In genomic region chr3:106208979-106209378, GRCh38 we compare ENCODE assay signal across 13 cellular contexts.
DNase-seq lines count a peak whose midpoint lies in the region; ATAC-seq and TF ChIP-seq lines count a peak whose summit lies in the region.
"Had no signal": no experiment of that assay in that cellular context is flagged by ENCODE, and none has a peak within 500 bp of the region (broad histone marks: within the 10 kb centered on the region; RNA-seq: fewer than 3 reads in every experiment).

No MANE protein-coding gene starts in this region.

- no peak overlapping the region for H3K4me3 Mint-ChIP-seq in activated naive CD4-positive, alpha-beta T cell treated with anti-CD3 and anti-CD28 coated beads, Interleukin-2, amount 10 ng/mL, durations not matched to agents 7 days and 5 days
- H3K4me3 Mint-ChIP-seq: GM23338 had no signal

- CTCF ChIA-PET in activated naive CD4-positive, alpha-beta T cell treated with anti-CD3 and anti-CD28 coated beads, Interleukin-2, amount 10 ng/mL, durations not matched to agents 7 days and 5 days (lab: Charles Lee), result interaction anchor here (1.0 kb wide), 1 partner anchor 30 kb away, joined by 3 read pairs; no protein-coding TSS in a partner anchor

- H3K27ac ChIP-seq in psoas muscle, result no peak overlapping the region
- H3K27ac ChIP-seq: stomach had no signal

- peak; percentile 27 for DNase-seq in activated naive CD4-positive, alpha-beta T cell treated with anti-CD3 and anti-CD28 coated beads, Interleukin-2, amount 10 ng/mL, durations not matched to agents 7 days and 5 days
- no peak for DNase-seq in activated naive CD4-positive, alpha-beta T cell treated with anti-CD3 and anti-CD28 coated beads, Interleukin-2, amount 50 U/mL, for 72 hours (ENCODE audit: low spot score in 2 of 2)
- DNase-seq in NCI-H460 (ENCODE audit: extremely low read depth, low read depth), result peak; percentile 41
- peak; percentile 28 for DNase-seq in dermis blood vessel endothelial cell
- DNase-seq in psoas muscle, result no peak
- no peak for DNase-seq in NCI-H2227 treated with DMSO at 0.1 percent for 48 hours (lab: John Stamatoyannopoulos, UW)
- DNase-seq: CD4-positive, alpha-beta memory T cell; midbrain; NCI-H226; stomach had no signal

- peak; percentile 30 for TF ChIP-seq CTCF in psoas muscle (IDR thresholded peaks at IDR 0.05)

- no peak overlapping the region for H3K4me3 ChIP-seq in psoas muscle
- H3K4me3 ChIP-seq: GM23338, stomach had no signal

- H3K36me3 Mint-ChIP-seq in activated naive CD4-positive, alpha-beta T cell treated with anti-CD3 and anti-CD28 coated beads, Interleukin-2, amount 10 ng/mL, durations not matched to agents 7 days and 5 days, result peaks cover 23% of the 10 kb centered on the region
- H3K36me3 Mint-ChIP-seq in activated naive CD4-positive, alpha-beta T cell treated with anti-CD3 and anti-CD28 coated beads, Interleukin-2, amount 50 U/mL, for 72 hours, result peaks cover 5 to 24% of the 10 kb centered on the region in 2 donors
- H3K36me3 Mint-ChIP-seq: CD4-positive, alpha-beta memory T cell had no signal

- no peaks in the 10 kb centered on the region for H3K9me3 ChIP-seq in psoas muscle
- H3K9me3 ChIP-seq: stomach had no signal

- peaks cover 27% of the 10 kb centered on the region for H3K4me1 ChIP-seq in psoas muscle
- H3K4me1 ChIP-seq: stomach had no signal

- 35 to 56% (median 41%) methylated on average over 2 of the region's 2 CpGs for WGBS in psoas muscle, 3 donors

- H3K36me3 ChIP-seq in psoas muscle (ENCODE audit: insufficient read depth in 1 of 2, low read depth in 1 of 2), result no peaks in the 10 kb centered on the region
- H3K36me3 ChIP-seq: stomach had no signal

- intact Hi-C loops in psoas muscle (cut with DNase I), result no loop called here

- H3K4me1 Mint-ChIP-seq in activated naive CD4-positive, alpha-beta T cell treated with anti-CD3 and anti-CD28 coated beads, Interleukin-2, amount 10 ng/mL, durations not matched to agents 7 days and 5 days, result peaks cover 59% of the 10 kb centered on the region

- no peaks in the 10 kb centered on the region for H3K27me3 Mint-ChIP-seq in activated naive CD4-positive, alpha-beta T cell treated with anti-CD3 and anti-CD28 coated beads, Interleukin-2, amount 10 ng/mL, durations not matched to agents 7 days and 5 days
- H3K27me3 Mint-ChIP-seq: CD4-positive, alpha-beta memory T cell had no signal

- no peak overlapping the region for H3K27ac Mint-ChIP-seq in activated naive CD4-positive, alpha-beta T cell treated with anti-CD3 and anti-CD28 coated beads, Interleukin-2, amount 10 ng/mL, durations not matched to agents 7 days and 5 days
- H3K27ac Mint-ChIP-seq in activated naive CD4-positive, alpha-beta T cell treated with anti-CD3 and anti-CD28 coated beads, Interleukin-2, amount 50 U/mL, for 72 hours, result no peak overlapping the region
- H3K27ac Mint-ChIP-seq: GM23338 had no signal

- H3K9me3 Mint-ChIP-seq in activated naive CD4-positive, alpha-beta T cell treated with anti-CD3 and anti-CD28 coated beads, Interleukin-2, amount 10 ng/mL, durations not matched to agents 7 days and 5 days, result peaks cover 11% of the 10 kb centered on the region
- peaks cover 6 to 14% of the 10 kb centered on the region in 2 donors for H3K9me3 Mint-ChIP-seq in activated naive CD4-positive, alpha-beta T cell treated with anti-CD3 and anti-CD28 coated beads, Interleukin-2, amount 50 U/mL, for 72 hours

- no peaks in the 10 kb centered on the region for H3K27me3 ChIP-seq in psoas muscle (ENCODE audit: insufficient read depth in 3 of 3, low read length in 2 of 3)
- H3K27me3 ChIP-seq: stomach had no signal

- ATAC-seq in activated naive CD4-positive, alpha-beta T cell treated with anti-CD3 and anti-CD28 coated beads, Interleukin-2, amount 50 U/mL, for 72 hours, result no peak
- ATAC-seq in psoas muscle (no peak), HG03139 (IDR thresholded peaks at IDR 0.05; ENCODE audit: unreplicated experiment) (no peak), HG03378 (IDR thresholded peaks at IDR 0.05; ENCODE audit: unreplicated experiment) (no peak)
- ATAC-seq: GM23338 had no signal

Comparison
In these comparisons a context has a peak if more than half of its experiments do, and no peak if none do; other contexts are left out.
1. DNase-seq: peak in activated naive CD4-positive, alpha-beta T cell treated with anti-CD3 and anti-CD28 coated beads, Interleukin-2, amount 10 ng/mL, durations not matched to agents 7 days and 5 days (single experiment), NCI-H460 (single experiment) and dermis blood vessel endothelial cell (single experiment); none in activated naive CD4-positive, alpha-beta T cell treated with anti-CD3 and anti-CD28 coated beads, Interleukin-2, amount 50 U/mL, for 72 hours (0 of 2), psoas muscle (0 of 2) and NCI-H2227 treated with DMSO at 0.1 percent for 48 hours (single experiment).